ENCODE assay signal across 17 cellular contexts in genomic region chr9:99576002-99576401, GRCh38.
DNase-seq lines count a peak whose midpoint lies in the region; ATAC-seq and TF ChIP-seq lines count a peak whose summit lies in the region.
"Had no signal": no experiment of that assay in that cellular context is flagged by ENCODE, and none has a peak within 500 bp of the region (broad histone marks: within the 10 kb centered on the region; RNA-seq: fewer than 3 reads in every experiment).

No MANE protein-coding gene starts in this region.

- H3K4me3 Mint-ChIP-seq in GM23338 (no peak overlapping the region), WTC11 (no peak overlapping the region)
- H3K4me3 Mint-ChIP-seq in stimulated activated memory B cell treated with anti-CD40 and anti-IgM and Interleukin-4, amounts not matched to agents 10 μg/mL and 1 μg/mL and 100 μg/mL, for 72 hours, result no peak overlapping the region
- H3K4me3 Mint-ChIP-seq: CD8-positive, alpha-beta memory T cell had no signal

- H3K27ac Mint-ChIP-seq in GM23338, result no peak overlapping the region
- no peak overlapping the region for H3K27ac Mint-ChIP-seq in WTC11
- H3K27ac Mint-ChIP-seq in stimulated activated memory B cell treated with anti-CD40 and anti-IgM and Interleukin-4, amounts not matched to agents 10 μg/mL and 1 μg/mL and 100 μg/mL, for 72 hours, result peak overlapping the region; percentile 36
- H3K27ac Mint-ChIP-seq: CD8-positive, alpha-beta memory T cell had no signal

- H3K4me1 ChIP-seq in GM23338 (ENCODE audit: insufficient read depth) (peaks cover 7% of the 10 kb centered on the region; the same call in 1 of the 2 replicates), right atrium auricular region (peaks cover 0 to 10% of the 10 kb centered on the region in 2 donors)

- H3K27ac ChIP-seq in GM23338 (ENCODE audit: low read depth) (no peak overlapping the region), right atrium auricular region (no peak overlapping the region)
- H3K27ac ChIP-seq: BLaER1, KMS-11, RWPE1 had no signal

- no peaks in the 10 kb centered on the region for H3F3A ChIP-seq in GM23338 (replicated peaks; ENCODE audit: low read depth)

- H3K36me3 Mint-ChIP-seq in GM23338 (ENCODE audit: low read depth) (no peaks in the 10 kb centered on the region), WTC11 (no peaks in the 10 kb centered on the region)
- H3K36me3 Mint-ChIP-seq in stimulated activated memory B cell treated with anti-CD40 and anti-IgM and Interleukin-4, amounts not matched to agents 10 μg/mL and 1 μg/mL and 100 μg/mL, for 72 hours, result no peaks in the 10 kb centered on the region
- H3K36me3 Mint-ChIP-seq: CD8-positive, alpha-beta memory T cell had no signal

- CTCF ChIA-PET in WTC11 (lab: Charles Lee), result interaction anchor here (0.6 to 1.8 kb wide), 6 partner anchors 9 to 435 kb away, joined by 3 to 5 read pairs (median 3); no protein-coding TSS in a partner anchor

- H3K9me2 ChIP-seq in GM23338 (ENCODE audit: insufficient read depth), result peaks cover 9% of the 10 kb centered on the region; the same call in 1 of the 2 replicates

- no peaks in the 10 kb centered on the region for H3K9me3 Mint-ChIP-seq in GM23338
- H3K9me3 Mint-ChIP-seq in WTC11, result peaks cover 4% of the 10 kb centered on the region; the same call in 1 of the 2 replicates
- H3K9me3 Mint-ChIP-seq in stimulated activated memory B cell treated with anti-CD40 and anti-IgM and Interleukin-4, amounts not matched to agents 10 μg/mL and 1 μg/mL and 100 μg/mL, for 72 hours, result peaks cover 3% of the 10 kb centered on the region
- H3K9me3 Mint-ChIP-seq: CD8-positive, alpha-beta memory T cell had no signal

- H3K4me1 Mint-ChIP-seq in GM23338 (peaks cover 3% of the 10 kb centered on the region; the same call in 2 of the 3 replicates), WTC11 (peaks cover 8% of the 10 kb centered on the region)
- H3K4me1 Mint-ChIP-seq in stimulated activated memory B cell treated with anti-CD40 and anti-IgM and Interleukin-4, amounts not matched to agents 10 μg/mL and 1 μg/mL and 100 μg/mL, for 72 hours, result peaks cover 47% of the 10 kb centered on the region
- H3K4me1 Mint-ChIP-seq: CD8-positive, alpha-beta memory T cell had no signal

- no peak for ATAC-seq in GM23338
- ATAC-seq in WTC11, result peak; percentile 67
- ATAC-seq in stimulated activated memory B cell treated with anti-CD40 and anti-IgM and Interleukin-4, amounts not matched to agents 10 μg/mL and 1 μg/mL and 100 μg/mL, for 72 hours, result no peak

- TF ChIP-seq CTCF in GM23338 (conservative IDR thresholded peaks at IDR 0.05; ENCODE audit: low read depth in 2 of 2) (no peak; a peak in 1 of 4 replicates), WTC11 (IDR thresholded peaks at IDR 0.05) (no peak), right atrium auricular region (IDR thresholded peaks at IDR 0.05) (no peak)

- no peaks in the 10 kb centered on the region for H4K20me1 ChIP-seq in GM23338 (replicated peaks; ENCODE audit: insufficient read depth)
- H4K20me1 ChIP-seq: BLaER1 had no signal

- H3K27me3 ChIP-seq in GM23338 (ENCODE audit: insufficient read depth), result no peaks in the 10 kb centered on the region
- H3K27me3 ChIP-seq in right atrium auricular region, result no peaks in the 10 kb centered on the region
- H3K27me3 ChIP-seq: BLaER1 had no signal

- peak; percentile 2 for DNase-seq in GM23338 (ENCODE audit: low spot score)
- peak; percentile 36 for DNase-seq in HuH-7 (ENCODE audit: low spot score)
- DNase-seq in WTC11 (ENCODE audit: low spot score), result peak; percentile 16
- DNase-seq in activated CD8-positive, alpha-beta memory T cell treated with anti-CD3 and anti-CD28 coated beads for 24 hours, result no peak
- no peak for DNase-seq in T-helper 1 cell
- no peak for DNase-seq in right atrium auricular region (ENCODE audit: low spot score)
- DNase-seq: CD8-positive, alpha-beta memory T cell; DMS79; HCEC 1CT; NCI-H187; NCI-H345; NCI-H69; NK-92 treated with Interleukin-12 subunit alpha and Interleukin-12 subunit beta, amount 100 ng/mL, for 24 hours had no signal

- H3K9me3 ChIP-seq in right atrium auricular region, result no peaks in the 10 kb centered on the region
- H3K9me3 ChIP-seq: BLaER1 had no signal

- no peak overlapping the region for H3K4me2 ChIP-seq in GM23338
- H3K4me2 ChIP-seq: BLaER1, KMS-11 had no signal

- H2AFZ ChIP-seq in GM23338, result no peak overlapping the region

- no peaks in the 10 kb centered on the region for H3K79me2 ChIP-seq in GM23338 (replicated peaks; ENCODE audit: insufficient read depth)

- peaks cover 3% of the 10 kb centered on the region for H3K27me3 Mint-ChIP-seq in GM23338 (ENCODE audit: insufficient read depth, low read depth, poor library complexity)
- H3K27me3 Mint-ChIP-seq in WTC11 (ENCODE audit: low read depth), result no peaks in the 10 kb centered on the region
- no peaks in the 10 kb centered on the region for H3K27me3 Mint-ChIP-seq in stimulated activated memory B cell treated with anti-CD40 and anti-IgM and Interleukin-4, amounts not matched to agents 10 μg/mL and 1 μg/mL and 100 μg/mL, for 72 hours

- H3K4me3 ChIP-seq in GM23338 (no peak overlapping the region), right atrium auricular region (no peak overlapping the region)
- H3K4me3 ChIP-seq: BLaER1 had no signal

- POLR2A ChIA-PET in WTC11 (lab: Charles Lee), result no interaction called here

- no peaks in the 10 kb centered on the region for H3K36me3 ChIP-seq in GM23338 (ENCODE audit: insufficient read depth)
- no peaks in the 10 kb centered on the region for H3K36me3 ChIP-seq in right atrium auricular region
- H3K36me3 ChIP-seq: BLaER1 had no signal

TF ChIP-seq in GM23338, 12 proteins besides CTCF, POLR2A, EP300 and RAD21 (continues in another document):
- TF ChIP-seq, protein P1, sequence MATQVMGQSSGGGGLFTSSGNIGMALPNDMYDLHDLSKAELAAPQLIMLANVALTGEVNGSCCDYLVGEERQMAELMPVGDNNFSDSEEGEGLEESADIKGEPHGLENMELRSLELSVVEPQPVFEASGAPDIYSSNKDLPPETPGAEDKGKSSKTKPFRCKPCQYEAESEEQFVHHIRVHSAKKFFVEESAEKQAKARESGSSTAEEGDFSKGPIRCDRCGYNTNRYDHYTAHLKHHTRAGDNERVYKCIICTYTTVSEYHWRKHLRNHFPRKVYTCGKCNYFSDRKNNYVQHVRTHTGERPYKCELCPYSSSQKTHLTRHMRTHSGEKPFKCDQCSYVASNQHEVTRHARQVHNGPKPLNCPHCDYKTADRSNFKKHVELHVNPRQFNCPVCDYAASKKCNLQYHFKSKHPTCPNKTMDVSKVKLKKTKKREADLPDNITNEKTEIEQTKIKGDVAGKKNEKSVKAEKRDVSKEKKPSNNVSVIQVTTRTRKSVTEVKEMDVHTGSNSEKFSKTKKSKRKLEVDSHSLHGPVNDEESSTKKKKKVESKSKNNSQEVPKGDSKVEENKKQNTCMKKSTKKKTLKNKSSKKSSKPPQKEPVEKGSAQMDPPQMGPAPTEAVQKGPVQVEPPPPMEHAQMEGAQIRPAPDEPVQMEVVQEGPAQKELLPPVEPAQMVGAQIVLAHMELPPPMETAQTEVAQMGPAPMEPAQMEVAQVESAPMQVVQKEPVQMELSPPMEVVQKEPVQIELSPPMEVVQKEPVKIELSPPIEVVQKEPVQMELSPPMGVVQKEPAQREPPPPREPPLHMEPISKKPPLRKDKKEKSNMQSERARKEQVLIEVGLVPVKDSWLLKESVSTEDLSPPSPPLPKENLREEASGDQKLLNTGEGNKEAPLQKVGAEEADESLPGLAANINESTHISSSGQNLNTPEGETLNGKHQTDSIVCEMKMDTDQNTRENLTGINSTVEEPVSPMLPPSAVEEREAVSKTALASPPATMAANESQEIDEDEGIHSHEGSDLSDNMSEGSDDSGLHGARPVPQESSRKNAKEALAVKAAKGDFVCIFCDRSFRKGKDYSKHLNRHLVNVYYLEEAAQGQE (IDR thresholded peaks at IDR 0.05; ENCODE audit: unreplicated experiment), result no peak
- no peak for TF ChIP-seq CREB1 (CRISPR knock-in tag; IDR thresholded peaks at IDR 0.05; ENCODE audit: low read depth)

TF ChIP-seq in WTC11, 78 proteins besides CTCF, POLR2A, EP300 and RAD21 (continues in another document):
- TF ChIP-seq, protein P2, sequence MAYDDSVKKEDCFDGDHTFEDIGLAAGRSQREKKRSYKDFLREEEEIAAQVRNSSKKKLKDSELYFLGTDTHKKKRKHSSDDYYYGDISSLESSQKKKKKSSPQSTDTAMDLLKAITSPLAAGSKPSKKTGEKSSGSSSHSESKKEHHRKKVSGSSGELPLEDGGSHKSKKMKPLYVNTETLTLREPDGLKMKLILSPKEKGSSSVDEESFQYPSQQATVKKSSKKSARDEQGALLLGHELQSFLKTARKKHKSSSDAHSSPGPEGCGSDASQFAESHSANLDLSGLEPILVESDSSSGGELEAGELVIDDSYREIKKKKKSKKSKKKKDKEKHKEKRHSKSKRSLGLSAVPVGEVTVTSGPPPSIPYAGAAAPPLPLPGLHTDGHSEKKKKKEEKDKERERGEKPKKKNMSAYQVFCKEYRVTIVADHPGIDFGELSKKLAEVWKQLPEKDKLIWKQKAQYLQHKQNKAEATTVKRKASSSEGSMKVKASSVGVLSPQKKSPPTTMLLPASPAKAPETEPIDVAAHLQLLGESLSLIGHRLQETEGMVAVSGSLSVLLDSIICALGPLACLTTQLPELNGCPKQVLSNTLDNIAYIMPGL (CRISPR knock-in tag; IDR thresholded peaks at IDR 0.05), result no peak
- TF ChIP-seq HMGA2 (CRISPR knock-in tag; IDR thresholded peaks at IDR 0.05) (no peak), SP1 (CRISPR knock-in tag; conservative IDR thresholded peaks at IDR 0.05) (no peak), FOXK1 (CRISPR knock-in tag; IDR thresholded peaks at IDR 0.05) (no peak), ZSCAN18 (CRISPR knock-in tag; IDR thresholded peaks at IDR 0.05) (no peak)
- TF ChIP-seq, protein P3, sequence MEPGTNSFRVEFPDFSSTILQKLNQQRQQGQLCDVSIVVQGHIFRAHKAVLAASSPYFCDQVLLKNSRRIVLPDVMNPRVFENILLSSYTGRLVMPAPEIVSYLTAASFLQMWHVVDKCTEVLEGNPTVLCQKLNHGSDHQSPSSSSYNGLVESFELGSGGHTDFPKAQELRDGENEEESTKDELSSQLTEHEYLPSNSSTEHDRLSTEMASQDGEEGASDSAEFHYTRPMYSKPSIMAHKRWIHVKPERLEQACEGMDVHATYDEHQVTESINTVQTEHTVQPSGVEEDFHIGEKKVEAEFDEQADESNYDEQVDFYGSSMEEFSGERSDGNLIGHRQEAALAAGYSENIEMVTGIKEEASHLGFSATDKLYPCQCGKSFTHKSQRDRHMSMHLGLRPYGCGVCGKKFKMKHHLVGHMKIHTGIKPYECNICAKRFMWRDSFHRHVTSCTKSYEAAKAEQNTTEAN (CRISPR knock-in tag; IDR thresholded peaks at IDR 0.05), result no peak

Comparison
In these comparisons a context has a peak if more than half of its experiments do, and no peak if none do; other contexts are left out.
1. DNase-seq: peak in GM23338 (single experiment), HuH-7 (single experiment) and WTC11 (single experiment); none in activated CD8-positive, alpha-beta memory T cell treated with anti-CD3 and anti-CD28 coated beads for 24 hours (single experiment), T-helper 1 cell (0 of 5) and right atrium auricular region (single experiment).